Comparison of ENCODE assay signal across 8 cellular contexts in genomic region chr14:100306256-100306505, GRCh38. TPM values are rescaled to one million over a fixed set of nuclear protein-coding genes. Genes with fewer than 3 reads are reported as not detected.
DNase-seq lines count a peak whose midpoint lies in the region; ATAC-seq and TF ChIP-seq lines count a peak whose summit lies in the region.

TSS of gene SLC25A29 (minus strand) at chr14:100306444. CDS start at chr14:100306232, 212 bp downstream.

- peak within 1 kb of the TSS; percentile 96 for H3K4me2 ChIP-seq in HCT116 (ENCODE audit: low read length)
- H3K4me2 ChIP-seq in hepatocyte = peak within 1 kb of the TSS; percentile 96

- no peaks in the 10 kb centered on the region for H3K27me3 Mint-ChIP-seq in activated naive CD8-positive, alpha-beta T cell

- H3K4me1 ChIP-seq in HCT116 (ENCODE audit: control insufficient read depth in 1 of 2, insufficient read depth in 2 of 2, low read length in 2 of 2) (peaks cover 29 to 37% of the 10 kb centered on the region in 2 experiments), hepatocyte (ENCODE audit: insufficient read depth) (peaks cover 12% of the 10 kb centered on the region)

- H3K9me2 ChIP-seq in HCT116 (ENCODE audit: insufficient read depth) (no peaks in the 10 kb centered on the region), hepatocyte (replicated peaks; ENCODE audit: insufficient read depth) (no peaks in the 10 kb centered on the region)

- H3K36me3 Mint-ChIP-seq in activated naive CD8-positive, alpha-beta T cell = no peaks in the 10 kb centered on the region

- H2AFZ ChIP-seq in HCT116 (ENCODE audit: low read depth, low read length, poor library complexity, severe bottlenecking) (no peak within 1 kb of the TSS), hepatocyte (peak within 1 kb of the TSS; percentile 98)

- peak within 1 kb of the TSS; percentile 81 for H3K27ac ChIP-seq in HCT116 (ENCODE audit: low read depth, low read length)
- H3K27ac ChIP-seq in hepatocyte = peak within 1 kb of the TSS; percentile 87
- H3K27ac ChIP-seq in skin epidermis = peak within 1 kb of the TSS; percentile 24 to 93 (median 80)

- BruUV-seq in HCT116 (replicated peaks; lab: Mats Ljungman, UMichigan) = no TSS peak

- TF ChIP-seq RAD21 in HCT116 (IDR thresholded peaks at IDR 0.05; ENCODE audit: low read depth) = no peak

- peak within 1 kb of the TSS; percentile 73 for H3K9ac ChIP-seq in HCT116 (ENCODE audit: low read length)

- H3K27ac Mint-ChIP-seq in activated naive CD8-positive, alpha-beta T cell = peak within 1 kb of the TSS; percentile 61

- intact Hi-C loops in HCT116 (cut with micrococcal nuclease) = no loop called here

- H4K20me1 ChIP-seq in HCT116 (ENCODE audit: insufficient read depth) = peaks cover 3% of the 10 kb centered on the region; the same call in 1 of the 2 replicates
- H4K20me1 ChIP-seq in hepatocyte (ENCODE audit: insufficient read depth, poor library complexity, severe bottlenecking) = peaks cover 11% of the 10 kb centered on the region

- no peak for DNase-seq in HCT116 (ENCODE audit: low read depth, low spot score)
- no peak for DNase-seq in hepatocyte (ENCODE audit: low spot score)
- no peak for DNase-seq in ecto neural progenitor cell (ENCODE audit: low spot score)
- DNase-seq in cortex of kidney (lab: John Stamatoyannopoulos, UW) = no peak

- TF ChIP-seq POLR2A in HCT116 (IDR thresholded peaks at IDR 0.05; ENCODE audit: borderline replicate concordance, extremely low read depth, insufficient read depth, insufficient read length) = peak; percentile 72

- H3K9me3 Mint-ChIP-seq in activated naive CD8-positive, alpha-beta T cell (ENCODE audit: low read depth) = no peaks in the 10 kb centered on the region

- no peak for TF ChIP-seq CTCF in HCT116 (IDR thresholded peaks at IDR 0.05 in 2 of 3, conservative IDR thresholded peaks at IDR 0.05 in 1 of 3; ENCODE audit: borderline replicate concordance in 1 of 3, insufficient read depth in 1 of 3, low read depth in 2 of 3, low read length in 2 of 3)
- TF ChIP-seq CTCF in hepatocyte (IDR thresholded peaks at IDR 0.05; ENCODE audit: poor library complexity) = no peak

- H3K36me3 ChIP-seq in HCT116 (ENCODE audit: control insufficient read depth in 1 of 2, insufficient read depth in 2 of 2, low read length in 2 of 2) (no peaks in the 10 kb centered on the region), hepatocyte (replicated peaks; ENCODE audit: insufficient read depth, low read depth) (no peaks in the 10 kb centered on the region)

- 1% methylated on average over 26 of the region's 32 CpGs for WGBS in hepatocyte (ENCODE audit: low lambda C conversion rate, missing lambda C conversion rate)

- H3K4me3 Mint-ChIP-seq in activated naive CD8-positive, alpha-beta T cell = peak within 1 kb of the TSS; percentile 86

- H3K79me2 ChIP-seq in HCT116 (ENCODE audit: insufficient read depth, low read length) (peaks cover 7% of the 10 kb centered on the region; the same call in 1 of the 2 replicates), hepatocyte (peaks cover 68% of the 10 kb centered on the region)

- RAD21 ChIA-PET in HCT116 (lab: Charles Lee; ENCODE audit: low non-redundant PET in 1 of 2, low total read pairs in 2 of 2, uncharacterized antibody in 2 of 2, unreplicated experiment in 2 of 2) = no interaction called here

- POLR2A ChIA-PET in HCT116 (lab: Charles Lee) = no interaction called here

- ATAC-seq in HCT116 (no peak), GM19395 (IDR thresholded peaks at IDR 0.05; ENCODE audit: unreplicated experiment) (no peak), GM21723 (IDR thresholded peaks at IDR 0.05; ENCODE audit: unreplicated experiment) (no peak)

- CTCF ChIA-PET in HCT116 (lab: Charles Lee) = no interaction called here

- H3K4me3 ChIP-seq in HCT116 (replicated peaks in 1 of 2; ENCODE audit: low read depth in 1 of 2, low read length in 2 of 2) (peak within 1 kb of the TSS; percentile 69 to 72), hepatocyte (peak within 1 kb of the TSS; percentile 99), skin epidermis (peak within 1 kb of the TSS; percentile 52 to 98 (median 73))

- H3K9me3 ChIP-seq in HCT116 (ENCODE audit: control insufficient read depth in 1 of 2, insufficient read depth in 1 of 2, low read depth in 1 of 2, low read length in 2 of 2) (no peaks in the 10 kb centered on the region), hepatocyte (ENCODE audit: low read depth) (no peaks in the 10 kb centered on the region)

- peaks cover 10% of the 10 kb centered on the region for H3K4me1 Mint-ChIP-seq in activated naive CD8-positive, alpha-beta T cell (ENCODE audit: low read depth)

- H3K27me3 ChIP-seq in HCT116 (ENCODE audit: insufficient read depth, low read length) (no peaks in the 10 kb centered on the region), hepatocyte (no peaks in the 10 kb centered on the region)

TF ChIP-seq in HCT116, 20 proteins besides CTCF, POLR2A, EP300 and RAD21:
- no peak for TF ChIP-seq TCF7L2 (IDR thresholded peaks at IDR 0.05; ENCODE audit: borderline replicate concordance, extremely low read depth, insufficient read depth, insufficient read length)
- no peak for TF ChIP-seq REST (IDR thresholded peaks at IDR 0.05; ENCODE audit: low read depth)
- no peak for TF ChIP-seq SRF (IDR thresholded peaks at IDR 0.05; ENCODE audit: low read depth)
- TF ChIP-seq ZBTB33 (IDR thresholded peaks at IDR 0.05; ENCODE audit: extremely low read depth, insufficient replicate concordance, low read length) = peak; percentile 5
- TF ChIP-seq ZFX (IDR thresholded peaks at IDR 0.05) = peak; percentile 57; the same call in 1 of the 2 replicates
- TF ChIP-seq POLR2AphosphoS5 (IDR thresholded peaks at IDR 0.05; ENCODE audit: low read depth, low read length) = peak; percentile 54; the same call in 1 of the 2 replicates
- no peak for TF ChIP-seq ZNF274 (IDR thresholded peaks at IDR 0.05; ENCODE audit: low read depth, low read length)
TF ChIP-seq in HCT116: peak in this region for 3.

RNA-seq across cellular contexts. Expression of gene SLC25A29, which starts in this region (rescaled TPM):
- total RNA-seq in HCT116 (2021; ENCODE audit: unreplicated experiment) (38.7 TPM), hepatocyte (88.7 and 90.1 TPM in 2 replicates)
- 25.5 and 28.2 TPM in 2 replicates for polyA plus RNA-seq in HCT116 (2012)
- polyA plus RNA-seq in hepatocyte = 73.1 and 106 TPM in 2 replicates
